8 cellular contexts compared by ENCODE assay signal in genomic region chr2:20674974-20675679, GRCh38. TPM values are rescaled to one million over a fixed set of nuclear protein-coding genes. Genes with fewer than 3 reads are reported as not detected.
A peak's percentile ranks its signal among the peaks of the same experiment; 100 is the strongest.
DNase-seq lines count a peak whose midpoint lies in the region; ATAC-seq, FAIRE-seq and TF ChIP-seq lines count a peak whose summit lies in the region.

No MANE protein-coding gene starts in this region.

- intact Hi-C loops in ascending aorta (cut with DNase I) = loop anchor here (1.0 kb wide), 1 partner anchor 8 kb away; the partner anchor contains the start of gene GDF7
- intact Hi-C loops in heart right ventricle (cut with DNase I) = no loop called here

- TF ChIP-seq CTCF in ascending aorta (IDR thresholded peaks at IDR 0.05) (no peak), heart right ventricle (IDR thresholded peaks at IDR 0.05) (no peak)

- peaks cover 12 to 17% of the 10 kb centered on the region in 2 donors for H3K36me3 ChIP-seq in ascending aorta
- peaks cover 0 to 3% (median 0%) of the 10 kb centered on the region in 9 donors for H3K36me3 ChIP-seq in heart right ventricle
- no peaks in the 10 kb centered on the region for H3K36me3 ChIP-seq in skeletal muscle tissue (ENCODE audit: control insufficient read depth in 3 of 3, insufficient read depth in 3 of 3, low read length in 3 of 3)

- H3K27ac ChIP-seq in ascending aorta (peak overlapping the region; percentile 83 to 86), heart right ventricle (peak overlapping the region in 8 of 10 donors; percentile 36 to 73 (median 58)), skeletal muscle tissue (ENCODE audit: low read depth, low read length) (peak overlapping the region; percentile 12)

- TF ChIP-seq POLR2A in H54 (IDR thresholded peaks at IDR 0.05; ENCODE audit: low read depth, low read length) = no peak

- peak; percentile 63 to 88 (median 83) for ATAC-seq in heart right ventricle
- no peak for ATAC-seq in GM18870 (IDR thresholded peaks at IDR 0.05; ENCODE audit: unreplicated experiment)
- no peak for ATAC-seq in HG02610 (IDR thresholded peaks at IDR 0.05; ENCODE audit: unreplicated experiment)
- ATAC-seq in HG02885 (IDR thresholded peaks at IDR 0.05; ENCODE audit: poor library complexity, unreplicated experiment) = no peak

- peak overlapping the region in 1 of 2 donors; percentile 10 for H3K4me3 ChIP-seq in ascending aorta
- H3K4me3 ChIP-seq in heart right ventricle = peak overlapping the region in 1 of 10 donors; percentile 1
- H3K4me3 ChIP-seq in skeletal muscle tissue (ENCODE audit: low read length in 3 of 3) = no peak overlapping the region

- 32 to 48% methylated on average over 16 of the region's 16 CpGs for WGBS in heart right ventricle, 2 donors

- H3K9me3 ChIP-seq in ascending aorta (no peaks in the 10 kb centered on the region), heart right ventricle (no peaks in the 10 kb centered on the region), skeletal muscle tissue (ENCODE audit: control insufficient read depth in 3 of 3, low read length in 3 of 3) (no peaks in the 10 kb centered on the region)

- H3K4me1 ChIP-seq in ascending aorta (peaks cover 27 to 61% of the 10 kb centered on the region in 2 donors), heart right ventricle (peaks cover 0 to 48% (median 23%) of the 10 kb centered on the region in 9 donors), skeletal muscle tissue (ENCODE audit: control insufficient read depth in 3 of 3, insufficient read depth in 3 of 3, low read length in 3 of 3) (peaks cover 6 to 19% (median 14%) of the 10 kb centered on the region in 3 donors)

- DNase-seq in H54 (ENCODE audit: insufficient read length, low spot score) = peak; percentile 99
- peak; percentile 43 to 93 for DNase-seq in ascending aorta (ENCODE audit: low spot score in 2 of 2)
- peak; percentile 62 to 66 for DNase-seq in heart right ventricle
- DNase-seq in NCI-H524 treated with DMSO at 0.1 percent for 48 hours (lab: John Stamatoyannopoulos, UW) = no peak

- peak; percentile 76 for FAIRE-seq in H54 (lab: Jason Lieb, UNC)

- no peak overlapping the region for H3K9ac ChIP-seq in skeletal muscle tissue (ENCODE audit: low read depth in 1 of 3, low read length in 3 of 3)

- no peaks in the 10 kb centered on the region for H3K27me3 ChIP-seq in ascending aorta
- H3K27me3 ChIP-seq in heart right ventricle = peaks cover 15 to 48% (median 42%) of the 10 kb centered on the region in 7 donors
- peaks cover 33 to 41% (median 35%) of the 10 kb centered on the region in 3 donors for H3K27me3 ChIP-seq in skeletal muscle tissue (ENCODE audit: control insufficient read depth in 3 of 3, insufficient read depth in 3 of 3, low read length in 3 of 3)

RNA-seq across cellular contexts. Expression of gene GDF7, which starts 8.2 kb away (rescaled TPM):
- total RNA-seq in ascending aorta (11.6 TPM), heart right ventricle (1 to 10 TPM in 1 of 10 donors, under 1 TPM in 9; 0.10 to 1.2 (median 0.66) TPM), skeletal muscle tissue (0.52 TPM)
- under 1 TPM; 0.17 to 0.37 TPM for polyA plus RNA-seq in heart right ventricle

RNA-seq across cellular contexts. Expression of gene HS1BP3, which starts 24.2 kb away (rescaled TPM):
- total RNA-seq in ascending aorta (40.0 TPM), heart right ventricle (10 to 100 TPM; 11.3 to 26.3 (median 16.1) TPM), skeletal muscle tissue (10.4 TPM)
- 10 to 100 TPM; 16.8 to 24.6 TPM for polyA plus RNA-seq in heart right ventricle

Comparison
In these comparisons a context has a peak if more than half of its experiments do, and no peak if none do; other contexts are left out.
1. H3K27ac ChIP-seq: peak in every context shown above with its lines; median percentile 84 in ascending aorta; 58 in heart right ventricle; 12 in skeletal muscle tissue.
2. ATAC-seq: peak in heart right ventricle (8 of 8); none in GM18870 (single experiment), HG02610 (single experiment) and HG02885 (single experiment).